ENCODE assay signal across 17 cellular contexts in genomic region chr6:100913400-100914276, GRCh38. TPM values are rescaled to one million over a fixed set of nuclear protein-coding genes. Genes with fewer than 3 reads are reported as not detected.
DNase-seq lines count a peak whose midpoint lies in the region; ATAC-seq and TF ChIP-seq lines count a peak whose summit lies in the region.
"Had no signal": no experiment of that assay in that cellular context is flagged by ENCODE, and none has a peak within 500 bp of the region (broad histone marks: within the 10 kb centered on the region; RNA-seq: fewer than 3 reads in every experiment).

No MANE protein-coding gene starts in this region.

- H3K36me3 ChIP-seq in iPS-18a (ENCODE audit: control insufficient read depth, low read depth, low read length) (no peaks in the 10 kb centered on the region), smooth muscle cell (ENCODE audit: low read depth) (no peaks in the 10 kb centered on the region)
- H3K36me3 ChIP-seq: gastrocnemius medialis had no signal

- H4K20me1 ChIP-seq in smooth muscle cell (ENCODE audit: low read depth) = no peaks in the 10 kb centered on the region

- no peaks in the 10 kb centered on the region for H3K9me3 Mint-ChIP-seq in activated naive CD8-positive, alpha-beta T cell (ENCODE audit: low read depth)
- H3K9me3 Mint-ChIP-seq in activated naive CD8-positive, alpha-beta T cell treated with anti-CD3 and anti-CD28 coated beads, Interleukin-2, amount 50 U/mL, for 24 hours = no peaks in the 10 kb centered on the region
- peaks cover 0 to 1% of the 10 kb centered on the region in 2 donors for H3K9me3 Mint-ChIP-seq in stimulated activated naive B cell treated with anti-CD40 and anti-IgM and Interleukin-4, amounts not matched to agents 10 μg/mL and 1 μg/mL and 100 μg/mL, for 72 hours
- H3K9me3 Mint-ChIP-seq: activated T-helper 1 cell treated with anti-CD3 and anti-CD28 coated beads, Interleukin-12 subunit alpha, Interleukin-12 subunit beta, Interleukin-2, Interleukin-4 antibody, amounts not matched to agents 30 ng/mL and 10 ng/mL and 1 ng/mL, durations not matched to agents 14 hours and 24 hours and 36 hours had no signal

- H3K27me3 Mint-ChIP-seq in activated naive CD8-positive, alpha-beta T cell = peaks cover 9% of the 10 kb centered on the region
- H3K27me3 Mint-ChIP-seq in activated naive CD8-positive, alpha-beta T cell treated with anti-CD3 and anti-CD28 coated beads, Interleukin-2, amount 50 U/mL, for 24 hours = peaks cover 14% of the 10 kb centered on the region
- H3K27me3 Mint-ChIP-seq in stimulated activated naive B cell treated with anti-CD40 and anti-IgM and Interleukin-4, amounts not matched to agents 10 μg/mL and 1 μg/mL and 100 μg/mL, for 72 hours = peaks cover 14 to 25% of the 10 kb centered on the region in 2 donors

- no peaks in the 10 kb centered on the region for H3K79me2 ChIP-seq in smooth muscle cell (ENCODE audit: low read depth)

- H3K4me3 ChIP-seq in iPS-18a (ENCODE audit: low read length) = peak overlapping the region; percentile 53
- peak overlapping the region; percentile 37 for H3K4me3 ChIP-seq in smooth muscle cell
- H3K4me3 ChIP-seq: A549, gastrocnemius medialis, SK-N-MC had no signal

- no peaks in the 10 kb centered on the region for H3K4me1 ChIP-seq in iPS-18a (ENCODE audit: control insufficient read depth, low read depth, low read length)
- H3K4me1 ChIP-seq in smooth muscle cell (ENCODE audit: low read depth) = no peaks in the 10 kb centered on the region
- H3K4me1 ChIP-seq: A549, gastrocnemius medialis had no signal

- H2AFZ ChIP-seq in smooth muscle cell (ENCODE audit: low read depth) = peak overlapping the region; percentile 41

- H3K36me3 Mint-ChIP-seq in activated naive CD8-positive, alpha-beta T cell = no peaks in the 10 kb centered on the region
- no peaks in the 10 kb centered on the region for H3K36me3 Mint-ChIP-seq in activated naive CD8-positive, alpha-beta T cell treated with anti-CD3 and anti-CD28 coated beads, Interleukin-2, amount 50 U/mL, for 24 hours (ENCODE audit: low read depth)
- no peaks in the 10 kb centered on the region for H3K36me3 Mint-ChIP-seq in stimulated activated naive B cell treated with anti-CD40 and anti-IgM and Interleukin-4, amounts not matched to agents 10 μg/mL and 1 μg/mL and 100 μg/mL, for 72 hours

- no peak overlapping the region for H3K27ac Mint-ChIP-seq in activated naive CD8-positive, alpha-beta T cell
- no peak overlapping the region for H3K27ac Mint-ChIP-seq in activated naive CD8-positive, alpha-beta T cell treated with anti-CD3 and anti-CD28 coated beads, Interleukin-2, amount 50 U/mL, for 24 hours
- H3K27ac Mint-ChIP-seq in stimulated activated naive B cell treated with anti-CD40 and anti-IgM and Interleukin-4, amounts not matched to agents 10 μg/mL and 1 μg/mL and 100 μg/mL, for 72 hours = no peak overlapping the region
- H3K27ac Mint-ChIP-seq: activated T-helper 1 cell treated with anti-CD3 and anti-CD28 coated beads, Interleukin-12 subunit alpha, Interleukin-12 subunit beta, Interleukin-2, Interleukin-4 antibody, amounts not matched to agents 30 ng/mL and 10 ng/mL and 1 ng/mL, durations not matched to agents 14 hours and 24 hours and 36 hours; CD8-positive, alpha-beta memory T cell had no signal

- peak overlapping the region; percentile 18 for H3K4me3 Mint-ChIP-seq in activated naive CD8-positive, alpha-beta T cell
- no peak overlapping the region for H3K4me3 Mint-ChIP-seq in activated naive CD8-positive, alpha-beta T cell treated with anti-CD3 and anti-CD28 coated beads, Interleukin-2, amount 50 U/mL, for 24 hours
- H3K4me3 Mint-ChIP-seq in stimulated activated naive B cell treated with anti-CD40 and anti-IgM and Interleukin-4, amounts not matched to agents 10 μg/mL and 1 μg/mL and 100 μg/mL, for 72 hours = no peak overlapping the region
- H3K4me3 Mint-ChIP-seq: activated T-helper 1 cell treated with anti-CD3 and anti-CD28 coated beads, Interleukin-12 subunit alpha, Interleukin-12 subunit beta, Interleukin-2, Interleukin-4 antibody, amounts not matched to agents 30 ng/mL and 10 ng/mL and 1 ng/mL, durations not matched to agents 14 hours and 24 hours and 36 hours had no signal

- no peak for DNase-seq in activated naive CD8-positive, alpha-beta T cell treated with anti-CD3 and anti-CD28 coated beads, Interleukin-2, amount 50 U/mL, for 24 hours
- peak; percentile 85 for DNase-seq in NCI-H69 (lab: John Stamatoyannopoulos, UW)
- peak; percentile 5 for DNase-seq in smooth muscle cell (lab: John Stamatoyannopoulos, UW; ENCODE audit: unreplicated experiment)
- no peak for DNase-seq in activated CD8-positive, alpha-beta memory T cell treated with anti-CD3 and anti-CD28 coated beads for 24 hours
- no peak for DNase-seq in stimulated activated naive B cell treated with anti-CD40 and anti-IgM and Interleukin-4, amounts not matched to agents 10 μg/mL and 1 μg/mL and 100 μg/mL, for 72 hours
- DNase-seq in activated effector memory CD4-positive, alpha-beta T cell treated with anti-CD3 and anti-CD28 coated beads, Interleukin-2, amount 50 U/mL, for 16 hours = no peak
- DNase-seq: activated CD4-positive, alpha-beta T cell treated with anti-CD3 and anti-CD28 coated beads, Interleukin-2, amount 50 U/mL, for 48 hours; CD8-positive, alpha-beta memory T cell; gastrocnemius medialis; NCI-H187; NCI-H524 treated with DMSO at 0.1 percent for 48 hours; PC-3 had no signal

- no peaks in the 10 kb centered on the region for H3K4me1 Mint-ChIP-seq in activated naive CD8-positive, alpha-beta T cell (ENCODE audit: low read depth)
- no peaks in the 10 kb centered on the region for H3K4me1 Mint-ChIP-seq in activated naive CD8-positive, alpha-beta T cell treated with anti-CD3 and anti-CD28 coated beads, Interleukin-2, amount 50 U/mL, for 24 hours
- no peaks in the 10 kb centered on the region for H3K4me1 Mint-ChIP-seq in stimulated activated naive B cell treated with anti-CD40 and anti-IgM and Interleukin-4, amounts not matched to agents 10 μg/mL and 1 μg/mL and 100 μg/mL, for 72 hours
- H3K4me1 Mint-ChIP-seq: CD8-positive, alpha-beta memory T cell had no signal

- H3K27me3 ChIP-seq in iPS-18a (ENCODE audit: control insufficient read depth, insufficient read depth, low read length) (no peaks in the 10 kb centered on the region), smooth muscle cell (ENCODE audit: low read depth) (no peaks in the 10 kb centered on the region)
- H3K27me3 ChIP-seq: gastrocnemius medialis had no signal

- H3K9me3 ChIP-seq in iPS-18a (ENCODE audit: control insufficient read depth, low read depth, low read length) (no peaks in the 10 kb centered on the region), smooth muscle cell (replicated peaks; ENCODE audit: low read depth) (no peaks in the 10 kb centered on the region)
- H3K9me3 ChIP-seq: A549, gastrocnemius medialis had no signal

- no peak overlapping the region for H3K27ac ChIP-seq in iPS-18a (ENCODE audit: low read length)
- peak overlapping the region; percentile 41 for H3K27ac ChIP-seq in smooth muscle cell (ENCODE audit: low read depth)
- H3K27ac ChIP-seq: A549, gastrocnemius medialis, SK-N-MC had no signal

- WGBS in smooth muscle cell (ENCODE audit: low lambda C conversion rate) = 57% methylated on average over 24 of the region's 24 CpGs

- ATAC-seq in activated naive CD8-positive, alpha-beta T cell treated with anti-CD3 and anti-CD28 coated beads, Interleukin-2, amount 50 U/mL, for 24 hours = no peak
- ATAC-seq in stimulated activated naive B cell treated with anti-CD40 and anti-IgM and Interleukin-4, amounts not matched to agents 10 μg/mL and 1 μg/mL and 100 μg/mL, for 72 hours (replicated peaks) = no peak
- ATAC-seq: A549, gastrocnemius medialis, PC-3 had no signal

- no peak for TF ChIP-seq CTCF in smooth muscle cell (IDR thresholded peaks at IDR 0.05; ENCODE audit: borderline replicate concordance, insufficient read depth, poor library complexity, severe bottlenecking)

- peak overlapping the region; percentile 32 for H3K4me2 ChIP-seq in smooth muscle cell
- H3K4me2 ChIP-seq: A549 had no signal

- H3F3A ChIP-seq in smooth muscle cell (ENCODE audit: low read depth) = no peaks in the 10 kb centered on the region

- H3K9ac ChIP-seq in iPS-18a (ENCODE audit: low read length) (no peak overlapping the region), smooth muscle cell (ENCODE audit: low read depth) (no peak overlapping the region)

RNA-seq across cellular contexts. Expression of gene ASCC3, which starts 32.5 kb away (rescaled TPM):
- total RNA-seq in smooth muscle cell = 116 and 148 TPM in 2 replicates
- 59.0 and 68.8 TPM in 2 replicates for polyA plus RNA-seq in smooth muscle cell

Comparison
In these comparisons a context has a peak if more than half of its experiments do, and no peak if none do; other contexts are left out.
1. DNase-seq: peak in NCI-H69 (single experiment) and smooth muscle cell (single experiment); none in activated naive CD8-positive, alpha-beta T cell treated with anti-CD3 and anti-CD28 coated beads, Interleukin-2, amount 50 U/mL, for 24 hours (single experiment), activated CD8-positive, alpha-beta memory T cell treated with anti-CD3 and anti-CD28 coated beads for 24 hours (single experiment), stimulated activated naive B cell treated with anti-CD40 and anti-IgM and Interleukin-4, amounts not matched to agents 10 μg/mL and 1 μg/mL and 100 μg/mL, for 72 hours (single experiment) and activated effector memory CD4-positive, alpha-beta T cell treated with anti-CD3 and anti-CD28 coated beads, Interleukin-2, amount 50 U/mL, for 16 hours (single experiment).